In genomic region chr9:75672478-75672877, GRCh38 we compare ENCODE assay signal across 20 cellular contexts.
DNase-seq lines count a peak whose midpoint lies in the region; ATAC-seq lines count a peak whose summit lies in the region.
"Had no signal": no experiment of that assay in that cellular context is flagged by ENCODE, and none has a peak within 500 bp of the region (broad histone marks: within the 10 kb centered on the region; RNA-seq: fewer than 3 reads in every experiment).

No MANE protein-coding gene starts in this region.

- DNase-seq in activated T-cell treated with anti-CD3 and anti-CD28 coated beads, Interleukin-2, amount 50 U/mL, for 4 hours: no peak
- no peak for DNase-seq in activated T-cell treated with anti-CD3 and anti-CD28 coated beads, Interleukin-2, amount 50 U/mL, for 48 hours
- DNase-seq in NCI-H2227 (lab: John Stamatoyannopoulos, UW; ENCODE audit: unreplicated experiment) (peak; percentile 68), T-helper 17 cell (no peak)
- DNase-seq in activated naive CD8-positive, alpha-beta T cell treated with anti-CD3 and anti-CD28 coated beads for 36 hours: no peak
- DNase-seq in activated naive CD4-positive, alpha-beta T cell treated with anti-CD3 and anti-CD28 coated beads, Interleukin-2, amount 50 U/mL, for 16 hours: no peak
- DNase-seq: CD4-positive, CD25-positive, alpha-beta regulatory T cell; DMS153; DND-41; Kasumi-1; NCI-H1105 treated with DMSO at 0.1 percent for 48 hours; NCI-H146; NCI-H1930; NCI-H2171; NCI-H774; NK-92 treated with Interleukin-12 subunit alpha and Interleukin-12 subunit beta, amount 100 ng/mL, for 24 hours; SHP77 had no signal

- no peaks in the 10 kb centered on the region for H3K9me3 ChIP-seq in T-helper 17 cell (ENCODE audit: control insufficient read depth, low read length, poor library complexity, severe bottlenecking)

- peak; percentile 65 to 75 for ATAC-seq in activated T-cell treated with anti-CD3 and anti-CD28 coated beads, Interleukin-2, amount 50 U/mL, for 4 hours
- no peak for ATAC-seq in HG03095 (IDR thresholded peaks at IDR 0.05; ENCODE audit: unreplicated experiment)
- no peak for ATAC-seq in T-helper 17 cell
- ATAC-seq: HCT116, K562 had no signal

- H3K27ac Mint-ChIP-seq in activated naive CD8-positive, alpha-beta T cell treated with anti-CD3 and anti-CD28 coated beads for 36 hours: peak overlapping the region; percentile 50
- H3K27ac Mint-ChIP-seq in T-helper 17 cell: no peak overlapping the region
- H3K27ac Mint-ChIP-seq: CD4-positive, CD25-positive, alpha-beta regulatory T cell had no signal

- H3K9me3 Mint-ChIP-seq in activated T-cell treated with anti-CD3 and anti-CD28 coated beads, Interleukin-2, amount 50 U/mL, for 4 hours: peaks cover 4% of the 10 kb centered on the region
- H3K9me3 Mint-ChIP-seq in activated naive CD8-positive, alpha-beta T cell treated with anti-CD3 and anti-CD28 coated beads for 36 hours: peaks cover 8% of the 10 kb centered on the region

- no peaks in the 10 kb centered on the region for H3K4me1 Mint-ChIP-seq in activated T-cell treated with anti-CD3 and anti-CD28 coated beads, Interleukin-2, amount 50 U/mL, for 4 hours (ENCODE audit: low read depth)
- peaks cover 8% of the 10 kb centered on the region for H3K4me1 Mint-ChIP-seq in activated naive CD8-positive, alpha-beta T cell treated with anti-CD3 and anti-CD28 coated beads for 36 hours
- H3K4me1 Mint-ChIP-seq in T-helper 17 cell: no peaks in the 10 kb centered on the region

- no peaks in the 10 kb centered on the region for H3K27me3 Mint-ChIP-seq in activated T-cell treated with anti-CD3 and anti-CD28 coated beads, Interleukin-2, amount 50 U/mL, for 4 hours (ENCODE audit: low read depth)
- peaks cover 39% of the 10 kb centered on the region for H3K27me3 Mint-ChIP-seq in activated naive CD8-positive, alpha-beta T cell treated with anti-CD3 and anti-CD28 coated beads for 36 hours
- peaks cover 12% of the 10 kb centered on the region for H3K27me3 Mint-ChIP-seq in T-helper 17 cell
- H3K27me3 Mint-ChIP-seq: CD4-positive, CD25-positive, alpha-beta regulatory T cell had no signal

- H3K36me3 Mint-ChIP-seq in activated T-cell treated with anti-CD3 and anti-CD28 coated beads, Interleukin-2, amount 50 U/mL, for 4 hours (ENCODE audit: insufficient read depth): no peaks in the 10 kb centered on the region
- H3K36me3 Mint-ChIP-seq in activated naive CD8-positive, alpha-beta T cell treated with anti-CD3 and anti-CD28 coated beads for 36 hours: no peaks in the 10 kb centered on the region
- H3K36me3 Mint-ChIP-seq in T-helper 17 cell (ENCODE audit: low read depth): peaks cover 2% of the 10 kb centered on the region
- H3K36me3 Mint-ChIP-seq: CD4-positive, CD25-positive, alpha-beta regulatory T cell had no signal

- H3K4me3 Mint-ChIP-seq in activated T-cell treated with anti-CD3 and anti-CD28 coated beads, Interleukin-2, amount 50 U/mL, for 4 hours: no peak overlapping the region
- no peak overlapping the region for H3K4me3 Mint-ChIP-seq in activated naive CD8-positive, alpha-beta T cell treated with anti-CD3 and anti-CD28 coated beads for 36 hours
- no peak overlapping the region for H3K4me3 Mint-ChIP-seq in T-helper 17 cell
- H3K4me3 Mint-ChIP-seq: CD4-positive, CD25-positive, alpha-beta regulatory T cell had no signal

Comparison
In these comparisons a context has a peak if more than half of its experiments do, and no peak if none do; other contexts are left out.
1. ATAC-seq: peak in activated T-cell treated with anti-CD3 and anti-CD28 coated beads, Interleukin-2, amount 50 U/mL, for 4 hours (2 of 2); none in HG03095 (single experiment) and T-helper 17 cell (single experiment).